In the genomic region with DNA sequence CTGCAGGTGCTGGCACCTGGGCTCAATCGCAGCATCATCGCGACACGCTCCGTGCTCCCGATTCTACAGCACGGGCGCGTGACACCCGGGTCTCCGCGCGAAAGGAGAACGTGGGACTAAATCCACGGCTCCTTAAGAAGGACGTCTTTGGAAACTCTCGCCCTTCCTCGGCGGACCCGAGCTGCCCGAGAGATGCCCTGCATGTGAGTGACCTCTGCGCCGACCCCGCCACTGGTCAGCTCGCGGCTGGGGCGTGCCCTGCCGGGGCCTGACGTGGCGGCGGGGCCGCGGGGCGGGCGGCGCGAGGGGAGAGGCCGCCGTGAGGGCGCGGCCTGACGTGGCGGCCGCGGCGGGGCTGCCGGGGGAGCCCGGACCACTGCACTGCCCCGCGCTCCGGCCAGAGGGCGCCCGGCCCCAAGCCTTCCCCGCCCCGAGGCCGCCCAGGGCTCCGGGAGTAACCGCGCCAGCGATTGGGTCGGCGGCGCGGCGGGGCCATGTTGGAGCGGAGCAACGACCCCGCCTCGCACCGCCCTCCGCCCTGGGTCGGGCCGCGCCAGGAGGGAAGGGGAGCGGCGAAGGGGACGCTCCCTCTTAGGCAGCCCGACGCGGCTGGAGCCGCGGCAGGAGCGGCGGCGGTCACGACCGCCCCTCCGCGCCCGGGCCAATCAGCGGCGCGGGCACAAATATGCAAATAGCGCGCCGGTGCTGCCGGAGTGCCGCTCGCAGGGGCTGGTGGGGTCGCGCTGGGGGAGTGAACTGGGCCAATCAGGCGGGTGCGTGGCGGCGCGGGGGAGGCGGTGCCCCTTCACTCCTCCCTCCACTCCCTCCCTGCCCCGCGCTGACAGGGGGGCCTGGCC, we compare ENCODE assay signal across 1 cellular context.
TF ChIP-seq lines count a peak whose summit lies in the region.

No MANE protein-coding gene starts in this region.

TF ChIP-seq in HepG2, 621 proteins besides CTCF, POLR2A, EP300 and RAD21 (continued from another document and continues in another):
- TF ChIP-seq CEBPZ (IDR thresholded peaks at IDR 0.05; ENCODE audit: low read length) (no peak), RXRA (CRISPR knock-in tag; IDR thresholded peaks at IDR 0.05) (peak; percentile 88), REL (CRISPR knock-in tag; conservative IDR thresholded peaks at IDR 0.05) (0 out of 2 replicates have a peak, but pooled peaks have one; percentile 43), KLF6 (CRISPR knock-in tag; IDR thresholded peaks at IDR 0.05) (0 out of 2 replicates have a peak, but pooled peaks have one; percentile 11), ZKSCAN5 (CRISPR knock-in tag; IDR thresholded peaks at IDR 0.05) (no peak), ELF3 (CRISPR knock-in tag; IDR thresholded peaks at IDR 0.05) (0 out of 2 replicates have a peak, but pooled peaks have one; percentile 20), ZNF780A (CRISPR knock-in tag; IDR thresholded peaks at IDR 0.05) (0 out of 2 replicates have a peak, but pooled peaks have one; percentile 60), ZNF142 (CRISPR knock-in tag; IDR thresholded peaks at IDR 0.05) (peak; percentile 40; the same call in 1 of the 2 replicates), ZSCAN9 (CRISPR knock-in tag; IDR thresholded peaks at IDR 0.05; ENCODE audit: borderline replicate concordance) (peak; percentile 47; the same call in 1 of the 2 replicates), ZNF564 (CRISPR knock-in tag; IDR thresholded peaks at IDR 0.05) (0 out of 2 replicates have a peak, but pooled peaks have one; percentile 53), PCBP1 (IDR thresholded peaks at IDR 0.05; ENCODE audit: borderline replicate concordance, low read depth, low read length) (no peak), ZC3H13 (CRISPR knock-in tag; IDR thresholded peaks at IDR 0.05) (peak; percentile 84; the same call in 1 of the 2 replicates), THAP11 (CRISPR knock-in tag; IDR thresholded peaks at IDR 0.05) (peak; percentile 42; the same call in 1 of the 2 replicates), PAF1 (CRISPR knock-in tag; IDR thresholded peaks at IDR 0.05) (no peak), HDAC6 (IDR thresholded peaks at IDR 0.05; ENCODE audit: low read depth, low read length) (no peak), HOXA5 (CRISPR knock-in tag; IDR thresholded peaks at IDR 0.05) (peak; percentile 16), RFXAP (CRISPR knock-in tag; IDR thresholded peaks at IDR 0.05; ENCODE audit: borderline replicate concordance) (peak; percentile 60; the same call in 1 of the 2 replicates), ZFY (CRISPR knock-in tag; IDR thresholded peaks at IDR 0.05) (peak; percentile 68), HNRNPUL1 (IDR thresholded peaks at IDR 0.05; ENCODE audit: low read depth, low read length) (peak; percentile 52; the same call in 1 of the 2 replicates), ZNF441 (CRISPR knock-in tag; IDR thresholded peaks at IDR 0.05; ENCODE audit: borderline replicate concordance) (peak; percentile 28; the same call in 1 of the 2 replicates), MAZ (IDR thresholded peaks at IDR 0.05; ENCODE audit: borderline replicate concordance, low read depth, low read length) (peak; percentile 91), MAZ (CRISPR knock-in tag; IDR thresholded peaks at IDR 0.05; ENCODE audit: low read depth) (peak; percentile 94), KDM5B (CRISPR knock-in tag; IDR thresholded peaks at IDR 0.05; ENCODE audit: borderline replicate concordance) (peak; percentile 86), NR2C2 (CRISPR knock-in tag; IDR thresholded peaks at IDR 0.05; ENCODE audit: borderline replicate concordance) (peak; percentile 73), GMEB2 (CRISPR knock-in tag; IDR thresholded peaks at IDR 0.05; ENCODE audit: low read depth) (peak; percentile 63), ZNF644 (CRISPR knock-in tag; IDR thresholded peaks at IDR 0.05; ENCODE audit: low read depth) (no peak), DMAP1 (CRISPR knock-in tag; IDR thresholded peaks at IDR 0.05) (peak; percentile 91), RBM22 (optimal IDR thresholded peaks at IDR 0.05; ENCODE audit: low read length) (peak; percentile 84), ZNF766 (CRISPR knock-in tag; IDR thresholded peaks at IDR 0.05; ENCODE audit: borderline replicate concordance) (no peak; the same call in none of the 2 replicates), KLF11 (CRISPR knock-in tag; IDR thresholded peaks at IDR 0.05) (peak; percentile 29; the same call in 1 of the 2 replicates), ZNF274 (CRISPR knock-in tag; IDR thresholded peaks at IDR 0.05) (0 out of 2 replicates have a peak, but pooled peaks have one; percentile 56), IKZF4 (CRISPR knock-in tag; IDR thresholded peaks at IDR 0.05; ENCODE audit: borderline replicate concordance, low read depth, not compliant biosample characterization) (peak; percentile 40), MAX (IDR thresholded peaks at IDR 0.05) (peak; percentile 78), AGO1 (IDR thresholded peaks at IDR 0.05; ENCODE audit: low read depth, low read length, poor library complexity, severe bottlenecking) (peak; percentile 22), MYC (CRISPR knock-in tag; IDR thresholded peaks at IDR 0.05; ENCODE audit: borderline replicate concordance) (peak; percentile 68), ZMAT3 (CRISPR knock-in tag; conservative IDR thresholded peaks at IDR 0.05) (peak; percentile 11)
- TF ChIP-seq, protein P1, sequence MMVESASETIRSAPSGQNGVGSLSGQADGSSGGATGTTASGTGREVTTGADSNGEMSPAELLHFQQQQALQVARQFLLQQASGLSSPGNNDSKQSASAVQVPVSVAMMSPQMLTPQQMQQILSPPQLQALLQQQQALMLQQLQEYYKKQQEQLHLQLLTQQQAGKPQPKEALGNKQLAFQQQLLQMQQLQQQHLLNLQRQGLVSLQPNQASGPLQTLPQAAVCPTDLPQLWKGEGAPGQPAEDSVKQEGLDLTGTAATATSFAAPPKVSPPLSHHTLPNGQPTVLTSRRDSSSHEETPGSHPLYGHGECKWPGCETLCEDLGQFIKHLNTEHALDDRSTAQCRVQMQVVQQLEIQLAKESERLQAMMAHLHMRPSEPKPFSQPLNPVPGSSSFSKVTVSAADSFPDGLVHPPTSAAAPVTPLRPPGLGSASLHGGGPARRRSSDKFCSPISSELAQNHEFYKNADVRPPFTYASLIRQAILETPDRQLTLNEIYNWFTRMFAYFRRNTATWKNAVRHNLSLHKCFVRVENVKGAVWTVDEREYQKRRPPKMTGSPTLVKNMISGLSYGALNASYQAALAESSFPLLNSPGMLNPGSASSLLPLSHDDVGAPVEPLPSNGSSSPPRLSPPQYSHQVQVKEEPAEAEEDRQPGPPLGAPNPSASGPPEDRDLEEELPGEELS (CRISPR knock-in tag; IDR thresholded peaks at IDR 0.05): 0 out of 2 replicates have a peak, but pooled peaks have one; percentile 16
- TF ChIP-seq, protein P2, sequence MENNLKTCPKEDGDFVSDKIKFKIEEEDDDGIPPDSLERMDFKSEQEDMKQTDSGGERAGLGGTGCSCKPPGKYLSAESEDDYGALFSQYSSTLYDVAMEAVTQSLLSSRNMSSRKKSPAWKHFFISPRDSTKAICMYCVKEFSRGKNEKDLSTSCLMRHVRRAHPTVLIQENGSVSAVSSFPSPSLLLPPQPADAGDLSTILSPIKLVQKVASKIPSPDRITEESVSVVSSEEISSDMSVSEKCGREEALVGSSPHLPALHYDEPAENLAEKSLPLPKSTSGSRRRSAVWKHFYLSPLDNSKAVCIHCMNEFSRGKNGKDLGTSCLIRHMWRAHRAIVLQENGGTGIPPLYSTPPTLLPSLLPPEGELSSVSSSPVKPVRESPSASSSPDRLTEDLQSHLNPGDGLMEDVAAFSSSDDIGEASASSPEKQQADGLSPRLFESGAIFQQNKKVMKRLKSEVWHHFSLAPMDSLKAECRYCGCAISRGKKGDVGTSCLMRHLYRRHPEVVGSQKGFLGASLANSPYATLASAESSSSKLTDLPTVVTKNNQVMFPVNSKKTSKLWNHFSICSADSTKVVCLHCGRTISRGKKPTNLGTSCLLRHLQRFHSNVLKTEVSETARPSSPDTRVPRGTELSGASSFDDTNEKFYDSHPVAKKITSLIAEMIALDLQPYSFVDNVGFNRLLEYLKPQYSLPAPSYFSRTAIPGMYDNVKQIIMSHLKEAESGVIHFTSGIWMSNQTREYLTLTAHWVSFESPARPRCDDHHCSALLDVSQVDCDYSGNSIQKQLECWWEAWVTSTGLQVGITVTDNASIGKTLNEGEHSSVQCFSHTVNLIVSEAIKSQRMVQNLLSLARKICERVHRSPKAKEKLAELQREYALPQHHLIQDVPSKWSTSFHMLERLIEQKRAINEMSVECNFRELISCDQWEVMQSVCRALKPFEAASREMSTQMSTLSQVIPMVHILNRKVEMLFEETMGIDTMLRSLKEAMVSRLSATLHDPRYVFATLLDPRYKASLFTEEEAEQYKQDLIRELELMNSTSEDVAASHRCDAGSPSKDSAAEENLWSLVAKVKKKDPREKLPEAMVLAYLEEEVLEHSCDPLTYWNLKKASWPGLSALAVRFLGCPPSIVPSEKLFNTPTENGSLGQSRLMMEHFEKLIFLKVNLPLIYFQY (CRISPR knock-in tag; IDR thresholded peaks at IDR 0.05; ENCODE audit: borderline replicate concordance): peak; percentile 90
- TF ChIP-seq, protein P3, sequence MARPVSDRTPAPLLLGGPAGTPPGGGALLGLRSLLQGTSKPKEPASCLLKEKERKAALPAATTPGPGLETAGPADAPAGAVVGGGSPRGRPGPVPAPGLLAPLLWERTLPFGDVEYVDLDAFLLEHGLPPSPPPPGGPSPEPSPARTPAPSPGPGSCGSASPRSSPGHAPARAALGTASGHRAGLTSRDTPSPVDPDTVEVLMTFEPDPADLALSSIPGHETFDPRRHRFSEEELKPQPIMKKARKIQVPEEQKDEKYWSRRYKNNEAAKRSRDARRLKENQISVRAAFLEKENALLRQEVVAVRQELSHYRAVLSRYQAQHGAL (CRISPR knock-in tag; IDR thresholded peaks at IDR 0.05; ENCODE audit: not compliant biosample characterization): peak; percentile 50
